29 cellular contexts compared by ENCODE assay signal in the genomic region with DNA sequence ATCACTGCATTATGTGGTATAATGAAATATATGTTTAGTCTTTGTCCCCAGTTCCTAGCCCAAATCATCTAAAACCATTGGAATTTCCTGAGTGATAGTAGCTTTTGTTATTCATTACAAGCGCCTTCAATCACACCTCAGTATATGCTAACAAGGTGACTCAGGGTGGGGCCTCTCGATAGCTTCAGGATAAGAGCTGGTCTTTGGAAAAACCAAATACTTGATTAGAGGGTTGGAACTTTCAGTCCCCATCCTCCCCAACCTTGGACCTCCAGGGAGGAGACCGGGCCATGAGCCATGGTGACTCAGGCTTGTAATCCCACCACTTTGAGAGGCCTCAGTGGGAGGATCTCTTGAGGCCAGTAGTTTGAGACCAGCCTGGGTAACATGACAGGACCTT. TPM values are rescaled to one million over a fixed set of nuclear protein-coding genes. Genes with fewer than 3 reads are reported as not detected.
"Had no signal": no experiment of that assay in that cellular context is flagged by ENCODE, and none has a peak within 500 bp of the region (broad histone marks: within the 10 kb centered on the region; RNA-seq: fewer than 3 reads in every experiment).

No MANE protein-coding gene starts in this region.

- H3K27me3 Mint-ChIP-seq: activated naive CD4-positive, alpha-beta T cell treated with anti-CD3 and anti-CD28 coated beads, Interleukin-2, amount 50 U/mL, for 24 hours; dendritic cell treated with granulocyte-macrophage colony-stimulating factor and Interleukin-4, amounts not matched to agents 40 ng/mL and 50 ng/mL, for 4 days had no signal

- H3K4me1 ChIP-seq: adrenal gland, esophagus squamous epithelium, left lung, spleen, upper lobe of right lung had no signal

- DNase-seq: activated CD4-positive, alpha-beta T cell treated with anti-CD3 and anti-CD28 coated beads for 48 hours; activated CD4-positive, CD25-positive, alpha-beta regulatory T cell; activated CD8-positive, alpha-beta T cell treated with anti-CD3 and anti-CD28 coated beads for 36 hours; activated effector memory CD4-positive, alpha-beta T cell treated with Interleukin-2 at 50 U/mL for 16 hours; activated T-cell treated with anti-CD3 and anti-CD28 coated beads, Interleukin-2, amount 50 U/mL, for 48 hours; adrenal gland; effector CD8-positive, alpha-beta T cell; esophagus squamous epithelium; kidney; left lung; occipital lobe; retina; spleen; stimulated activated CD4-positive, alpha-beta T cell treated with anti-CD3 and anti-CD28 coated beads, Interleukin-4, amount 100 ng/mL, for 4 hours; upper lobe of right lung had no signal

- H3K4me2 ChIP-seq: hepatocyte had no signal

- H3K9me3 ChIP-seq: adrenal gland, esophagus squamous epithelium, thoracic aorta, upper lobe of right lung had no signal

- H2AFZ ChIP-seq: hepatocyte had no signal

- H3K4me3 ChIP-seq: adrenal gland, cardiac muscle cell, esophagus squamous epithelium, hepatocyte, left lung, spleen, thoracic aorta, upper lobe of right lung had no signal

- H3K27ac Mint-ChIP-seq: activated CD8-positive, alpha-beta T cell treated with anti-CD3 and anti-CD28 coated beads for 36 hours; activated naive CD4-positive, alpha-beta T cell treated with anti-CD3 and anti-CD28 coated beads, Interleukin-2, amount 50 U/mL, for 24 hours; dendritic cell treated with granulocyte-macrophage colony-stimulating factor and Interleukin-4, amounts not matched to agents 40 ng/mL and 50 ng/mL, for 4 days; stimulated activated memory B cell treated with anti-CD40 and anti-IgM and Interleukin-4, amounts not matched to agents 10 μg/mL and 1 μg/mL and 100 μg/mL, for 72 hours; T-helper 2 cell treated with Interferon-gamma antibody and Interleukin-4, amounts not matched to agents 5 μg/mL and 100 μg/mL, for 36 hours had no signal

- H3K36me3 Mint-ChIP-seq: stimulated activated memory B cell treated with anti-CD40 and anti-IgM and Interleukin-4, amounts not matched to agents 10 μg/mL and 1 μg/mL and 100 μg/mL, for 72 hours had no signal

- H3K79me2 ChIP-seq: hepatocyte had no signal

- H3K4me3 Mint-ChIP-seq: activated CD8-positive, alpha-beta T cell treated with anti-CD3 and anti-CD28 coated beads for 36 hours; activated naive CD4-positive, alpha-beta T cell treated with anti-CD3 and anti-CD28 coated beads, Interleukin-2, amount 50 U/mL, for 24 hours; dendritic cell treated with granulocyte-macrophage colony-stimulating factor and Interleukin-4, amounts not matched to agents 40 ng/mL and 50 ng/mL, for 4 days; stimulated activated memory B cell treated with anti-CD40 and anti-IgM and Interleukin-4, amounts not matched to agents 10 μg/mL and 1 μg/mL and 100 μg/mL, for 72 hours; T-helper 2 cell treated with Interferon-gamma antibody and Interleukin-4, amounts not matched to agents 5 μg/mL and 100 μg/mL, for 36 hours had no signal

- H3K4me1 Mint-ChIP-seq: stimulated activated memory B cell treated with anti-CD40 and anti-IgM and Interleukin-4, amounts not matched to agents 10 μg/mL and 1 μg/mL and 100 μg/mL, for 72 hours had no signal

- ATAC-seq: activated CD8-positive, alpha-beta T cell treated with anti-CD3 and anti-CD28 coated beads for 36 hours; left lung; stimulated activated memory B cell treated with anti-CD40 and anti-IgM and Interleukin-4, amounts not matched to agents 10 μg/mL and 1 μg/mL and 100 μg/mL, for 72 hours; upper lobe of right lung had no signal

- H3K36me3 ChIP-seq: adrenal gland, cardiac muscle cell, esophagus squamous epithelium, left lung, spleen, thoracic aorta, upper lobe of right lung had no signal

- H3K27me3 ChIP-seq: adrenal gland, cardiac muscle cell, esophagus squamous epithelium, hepatocyte, left lung, spleen, upper lobe of right lung had no signal

- H3K9me3 Mint-ChIP-seq: activated naive CD4-positive, alpha-beta T cell treated with anti-CD3 and anti-CD28 coated beads, Interleukin-2, amount 50 U/mL, for 24 hours; dendritic cell treated with granulocyte-macrophage colony-stimulating factor and Interleukin-4, amounts not matched to agents 40 ng/mL and 50 ng/mL, for 4 days; stimulated activated memory B cell treated with anti-CD40 and anti-IgM and Interleukin-4, amounts not matched to agents 10 μg/mL and 1 μg/mL and 100 μg/mL, for 72 hours had no signal

- H3K27ac ChIP-seq: adrenal gland, cardiac muscle cell, esophagus squamous epithelium, hepatocyte, left lung, spleen, thoracic aorta, upper lobe of right lung had no signal

RNA-seq across cellular contexts. Expression of gene BRDT, which starts 5.1 kb away (rescaled TPM):
- total RNA-seq: activated CD8-positive, alpha-beta T cell treated with anti-CD3 and anti-CD28 coated beads for 36 hours; adrenal gland; cardiac muscle cell; chondrocyte; endothelial cell of umbilical vein; esophagus squamous epithelium; glomerular endothelial cell; hepatocyte; kidney; left lung; lung microvascular endothelial cell; mononuclear cell; occipital lobe; posterior vena cava; thoracic aorta; upper lobe of right lung had no signal
- polyA plus RNA-seq: adrenal gland, cardiac muscle cell, endothelial cell of umbilical vein, hepatocyte, neural cell, spleen had no signal
